Comparison of ENCODE assay signal across 11 cellular contexts in the genomic region with DNA sequence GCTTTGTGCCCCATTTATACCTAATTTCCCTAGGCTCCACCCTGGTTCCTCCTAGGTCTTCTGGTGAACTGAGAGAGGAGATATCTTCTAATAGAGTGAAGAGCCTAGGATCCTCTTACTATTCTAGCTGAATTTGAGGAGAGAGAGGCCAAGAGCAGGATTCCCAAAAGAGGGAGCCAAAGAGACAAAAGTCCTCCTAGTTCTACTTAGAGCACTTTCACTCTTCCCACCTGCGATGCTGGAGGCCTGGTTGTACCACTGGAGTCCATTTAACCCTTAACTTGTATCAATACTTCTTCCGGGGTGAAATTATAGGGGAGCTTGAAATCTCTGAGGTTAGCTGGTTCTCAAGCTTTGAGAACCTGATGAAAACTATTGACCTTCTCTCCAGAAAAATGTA. TPM values are rescaled to one million over a fixed set of nuclear protein-coding genes. Genes with fewer than 3 reads are reported as not detected.
DNase-seq lines count a peak whose midpoint lies in the region; ATAC-seq, FAIRE-seq and TF ChIP-seq lines count a peak whose summit lies in the region.
"Had no signal": no experiment of that assay in that cellular context is flagged by ENCODE, and none has a peak within 500 bp of the region (broad histone marks: within the 10 kb centered on the region; RNA-seq: fewer than 3 reads in every experiment).

No MANE protein-coding gene starts in this region.

- H3K36me3 Mint-ChIP-seq in T-helper 17 cell (ENCODE audit: low read depth), result peaks cover 8% of the 10 kb centered on the region

- H3K27me3 ChIP-seq in thyroid gland, result no peaks in the 10 kb centered on the region
- no peaks in the 10 kb centered on the region for H3K27me3 ChIP-seq in body of pancreas
- no peaks in the 10 kb centered on the region for H3K27me3 ChIP-seq in esophagus muscularis mucosa

- ATAC-seq in body of pancreas (no peak), T-helper 17 cell (no peak)
- ATAC-seq: left ventricle myocardium superior had no signal

- CTCF ChIA-PET in HEK293 (lab: Yijun Ruan, JAX), result interaction anchor here (0.6 to 15.2 kb wide), 24 partner anchors 7 to 1260 kb away, joined by 3 to 361 read pairs (median 4); partner anchors contain the start of gene EFCAB5

- FAIRE-seq in TTC549 (lab: Jason Lieb, UNC), result peak; percentile 58

- POLR2A ChIA-PET in HEK293 (lab: Yijun Ruan, JAX), result no interaction called here

- H3K27ac Mint-ChIP-seq in T-helper 17 cell, result no peak overlapping the region

- TF ChIP-seq CTCF in HEK293 (tag by site-specific recombination; IDR thresholded peaks at IDR 0.05) (0 out of 2 replicates have a peak, but pooled peaks have one; percentile 11), thyroid gland (IDR thresholded peaks at IDR 0.05) (no peak), body of pancreas (IDR thresholded peaks at IDR 0.05) (no peak), esophagus muscularis mucosa (IDR thresholded peaks at IDR 0.05) (no peak)

- WGBS in thyroid gland, 2 donors, result 35 to 45% methylated on average over 2 of the region's 2 CpGs
- WGBS in body of pancreas, 2 donors, result 35 to 43% methylated on average over 2 of the region's 2 CpGs
- WGBS in esophagus muscularis mucosa, result 33% methylated on average over 2 of the region's 2 CpGs

- DNase-seq in Ammon's horn (ENCODE audit: low spot score) (peak; percentile 23), islet precursor cell (peak; percentile 64), thyroid gland (no peak), body of pancreas (no peak), T-helper 17 cell (no peak), esophagus muscularis mucosa (ENCODE audit: extremely low spot score) (no peak)
- DNase-seq: GOT3, left ventricle myocardium superior had no signal

- H3K27ac ChIP-seq in HEK293 (ENCODE audit: extremely low read depth, low read depth, low read length), result no peak overlapping the region
- no peak overlapping the region for H3K27ac ChIP-seq in thyroid gland
- no peak overlapping the region for H3K27ac ChIP-seq in body of pancreas
- H3K27ac ChIP-seq in esophagus muscularis mucosa (replicated peaks in 1 of 4), result no peak overlapping the region
- H3K27ac ChIP-seq: KMS-11 had no signal

- H3K4me3 Mint-ChIP-seq in T-helper 17 cell, result no peak overlapping the region

- no peak overlapping the region for H3K4me3 ChIP-seq in HEK293 (ENCODE audit: low read depth, low read length)
- H3K4me3 ChIP-seq in thyroid gland (replicated peaks in 1 of 3), result no peak overlapping the region
- no peak overlapping the region for H3K4me3 ChIP-seq in body of pancreas
- no peak overlapping the region for H3K4me3 ChIP-seq in esophagus muscularis mucosa

- intact Hi-C loops in thyroid gland (cut with DNase I) (loop anchor here (5.0 to 10.0 kb wide), 2 partner anchors 126 to 349 kb away; partner anchors contain the start of gene GIT1), body of pancreas (cut with DNase I) (no loop called here), esophagus muscularis mucosa (cut with DNase I) (no loop called here)

- no peaks in the 10 kb centered on the region for H3K27me3 Mint-ChIP-seq in T-helper 17 cell

- peaks cover 5% of the 10 kb centered on the region for H3K4me1 ChIP-seq in HEK293 (ENCODE audit: control insufficient read depth, insufficient read depth, low read length)
- H3K4me1 ChIP-seq in thyroid gland, result peaks cover 11 to 15% of the 10 kb centered on the region in 2 donors
- H3K4me1 ChIP-seq in body of pancreas, result peaks cover 18% of the 10 kb centered on the region
- H3K4me1 ChIP-seq in esophagus muscularis mucosa, result peaks cover 17 to 24% (median 20%) of the 10 kb centered on the region in 4 donors

- TF ChIP-seq POLR2A in thyroid gland (IDR thresholded peaks at IDR 0.05) (no peak), body of pancreas (IDR thresholded peaks at IDR 0.05) (no peak), esophagus muscularis mucosa (IDR thresholded peaks at IDR 0.05; ENCODE audit: low read depth) (no peak)

- peaks cover 11% of the 10 kb centered on the region for H3K4me1 Mint-ChIP-seq in T-helper 17 cell

- no peak for TF ChIP-seq EP300 in esophagus muscularis mucosa (IDR thresholded peaks at IDR 0.05)

- H3K36me3 ChIP-seq in HEK293 (ENCODE audit: control insufficient read depth in 2 of 2, insufficient read depth in 1 of 2, low read length in 2 of 2) (no peaks in the 10 kb centered on the region), thyroid gland (no peaks in the 10 kb centered on the region), body of pancreas (replicated peaks in 1 of 2; ENCODE audit: insufficient read depth in 1 of 2, low read depth in 2 of 2) (no peaks in the 10 kb centered on the region), esophagus muscularis mucosa (no peaks in the 10 kb centered on the region)

- no peaks in the 10 kb centered on the region for H3K9me3 ChIP-seq in HEK293 (ENCODE audit: control insufficient read depth, insufficient read depth, low read depth, low read length)
- no peaks in the 10 kb centered on the region for H3K9me3 ChIP-seq in thyroid gland
- H3K9me3 ChIP-seq in body of pancreas, result no peaks in the 10 kb centered on the region
- H3K9me3 ChIP-seq in T-helper 17 cell (ENCODE audit: control insufficient read depth, low read length, poor library complexity, severe bottlenecking), result no peaks in the 10 kb centered on the region
- H3K9me3 ChIP-seq in esophagus muscularis mucosa, result no peaks in the 10 kb centered on the region

TF ChIP-seq in HEK293, 187 proteins besides CTCF, POLR2A, EP300 and RAD21 (continues in another document):
- 0 out of 2 replicates have a peak, but pooled peaks have one; percentile 8 for TF ChIP-seq PRDM1 (tag by site-specific recombination; IDR thresholded peaks at IDR 0.05)
- no peak for TF ChIP-seq ZNF76 (tag by site-specific recombination; IDR thresholded peaks at IDR 0.05; ENCODE audit: borderline replicate concordance, low read depth)
- TF ChIP-seq ZNF10 (tag by site-specific recombination; IDR thresholded peaks at IDR 0.05), result no peak
- no peak for TF ChIP-seq ZNF211 (tag by site-specific recombination; IDR thresholded peaks at IDR 0.05; ENCODE audit: low read depth)
- TF ChIP-seq MZF1 (tag by site-specific recombination; IDR thresholded peaks at IDR 0.05; ENCODE audit: borderline replicate concordance), result no peak
- no peak for TF ChIP-seq ZNF391 (tag by site-specific recombination; IDR thresholded peaks at IDR 0.05; ENCODE audit: borderline replicate concordance, low read depth)
- no peak for TF ChIP-seq ZNF140 (tag by site-specific recombination; IDR thresholded peaks at IDR 0.05)
- no peak for TF ChIP-seq ZNF335 (tag by site-specific recombination; conservative IDR thresholded peaks at IDR 0.05)
- peak; percentile 48; the same call in 1 of the 2 replicates for TF ChIP-seq ZNF596 (tag by site-specific recombination; IDR thresholded peaks at IDR 0.05)
- peak; percentile 36; the same call in 1 of the 2 replicates for TF ChIP-seq PRDM10 (tag by site-specific recombination; IDR thresholded peaks at IDR 0.05)
- no peak for TF ChIP-seq ZNF175 (tag by site-specific recombination; IDR thresholded peaks at IDR 0.05)
- TF ChIP-seq ZNF670 (tag by site-specific recombination; IDR thresholded peaks at IDR 0.05; ENCODE audit: low read depth), result no peak
- TF ChIP-seq ZNF707 (tag by site-specific recombination; IDR thresholded peaks at IDR 0.05), result no peak
- TF ChIP-seq ZEB2 (tag by site-specific recombination; IDR thresholded peaks at IDR 0.05), result no peak
- TF ChIP-seq HOXD13 (CRISPR knock-in tag; IDR thresholded peaks at IDR 0.05; ENCODE audit: borderline replicate concordance), result no peak
- TF ChIP-seq BCL11B (tag by site-specific recombination; IDR thresholded peaks at IDR 0.05; ENCODE audit: low read depth), result no peak
- TF ChIP-seq GLIS1 (tag by site-specific recombination; IDR thresholded peaks at IDR 0.05), result peak; percentile 44
- TF ChIP-seq SCRT2 (tag by site-specific recombination; IDR thresholded peaks at IDR 0.05), result no peak
- TF ChIP-seq ZNF510 (tag by site-specific recombination; IDR thresholded peaks at IDR 0.05; ENCODE audit: insufficient replicate concordance), result no peak
- TF ChIP-seq HOXA7 (CRISPR knock-in tag; IDR thresholded peaks at IDR 0.05; ENCODE audit: borderline replicate concordance), result no peak

RNA-seq across cellular contexts. Expression of gene SSH2, which starts 3.4 kb away (rescaled TPM):
- total RNA-seq in thyroid gland (10 to 100 TPM; 30.2 to 38.6 (median 35.5) TPM), body of pancreas (1 to 10 TPM; 8.2 to 8.6 TPM), T-helper 17 cell (10 to 100 TPM; 72.2 to 72.7 TPM), esophagus muscularis mucosa (10 to 100 TPM; 20.7 to 31.1 (median 23.1) TPM)

RNA-seq across cellular contexts. Expression of gene EFCAB5, which starts 8.1 kb away (rescaled TPM):
- total RNA-seq in thyroid gland (under 1 TPM in 2 of 4 donors, not detected in 2; 0.56 to 0.98 TPM), body of pancreas (under 1 TPM in 1 of 2 donors, not detected in 1; under 0.01 TPM), T-helper 17 cell (under 1 TPM in 1 of 2 donors, not detected in 1; 0.55 TPM), esophagus muscularis mucosa (under 1 TPM in 2 of 4 donors, not detected in 2; 0.17 to 0.78 TPM)

Comparison
In these comparisons a context has a peak if more than half of its experiments do, and no peak if none do; other contexts are left out.
1. DNase-seq: peak in Ammon's horn (single experiment) and islet precursor cell (single experiment); none in thyroid gland (0 of 2), body of pancreas (0 of 4), T-helper 17 cell (0 of 3) and esophagus muscularis mucosa (single experiment).